In the genomic region with DNA sequence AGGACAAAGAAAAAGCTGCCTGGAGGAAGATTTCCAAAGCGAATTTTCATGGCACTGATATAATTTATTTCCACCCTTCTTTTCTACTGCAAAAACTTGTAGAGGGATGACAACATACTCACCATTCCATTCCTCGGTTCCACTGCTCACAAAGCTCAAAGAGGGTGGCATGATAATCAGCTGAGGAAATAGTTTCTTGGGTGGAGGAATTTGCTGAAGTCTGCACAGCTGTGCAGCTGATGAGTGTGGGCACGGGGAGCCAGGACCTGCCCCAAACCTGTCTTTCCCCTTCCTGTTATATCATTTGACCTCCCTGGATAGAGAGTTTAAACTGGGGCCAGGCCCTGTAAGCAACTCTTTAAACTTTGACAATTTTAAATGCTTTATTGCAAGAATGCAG, we compare ENCODE assay signal across 1 cellular context.
TF ChIP-seq lines count a peak whose summit lies in the region.

No MANE protein-coding gene starts in this region.

TF ChIP-seq in GM23338, 12 proteins besides CTCF, POLR2A, EP300 and RAD21 (continued from another document):
- TF ChIP-seq, protein P1, sequence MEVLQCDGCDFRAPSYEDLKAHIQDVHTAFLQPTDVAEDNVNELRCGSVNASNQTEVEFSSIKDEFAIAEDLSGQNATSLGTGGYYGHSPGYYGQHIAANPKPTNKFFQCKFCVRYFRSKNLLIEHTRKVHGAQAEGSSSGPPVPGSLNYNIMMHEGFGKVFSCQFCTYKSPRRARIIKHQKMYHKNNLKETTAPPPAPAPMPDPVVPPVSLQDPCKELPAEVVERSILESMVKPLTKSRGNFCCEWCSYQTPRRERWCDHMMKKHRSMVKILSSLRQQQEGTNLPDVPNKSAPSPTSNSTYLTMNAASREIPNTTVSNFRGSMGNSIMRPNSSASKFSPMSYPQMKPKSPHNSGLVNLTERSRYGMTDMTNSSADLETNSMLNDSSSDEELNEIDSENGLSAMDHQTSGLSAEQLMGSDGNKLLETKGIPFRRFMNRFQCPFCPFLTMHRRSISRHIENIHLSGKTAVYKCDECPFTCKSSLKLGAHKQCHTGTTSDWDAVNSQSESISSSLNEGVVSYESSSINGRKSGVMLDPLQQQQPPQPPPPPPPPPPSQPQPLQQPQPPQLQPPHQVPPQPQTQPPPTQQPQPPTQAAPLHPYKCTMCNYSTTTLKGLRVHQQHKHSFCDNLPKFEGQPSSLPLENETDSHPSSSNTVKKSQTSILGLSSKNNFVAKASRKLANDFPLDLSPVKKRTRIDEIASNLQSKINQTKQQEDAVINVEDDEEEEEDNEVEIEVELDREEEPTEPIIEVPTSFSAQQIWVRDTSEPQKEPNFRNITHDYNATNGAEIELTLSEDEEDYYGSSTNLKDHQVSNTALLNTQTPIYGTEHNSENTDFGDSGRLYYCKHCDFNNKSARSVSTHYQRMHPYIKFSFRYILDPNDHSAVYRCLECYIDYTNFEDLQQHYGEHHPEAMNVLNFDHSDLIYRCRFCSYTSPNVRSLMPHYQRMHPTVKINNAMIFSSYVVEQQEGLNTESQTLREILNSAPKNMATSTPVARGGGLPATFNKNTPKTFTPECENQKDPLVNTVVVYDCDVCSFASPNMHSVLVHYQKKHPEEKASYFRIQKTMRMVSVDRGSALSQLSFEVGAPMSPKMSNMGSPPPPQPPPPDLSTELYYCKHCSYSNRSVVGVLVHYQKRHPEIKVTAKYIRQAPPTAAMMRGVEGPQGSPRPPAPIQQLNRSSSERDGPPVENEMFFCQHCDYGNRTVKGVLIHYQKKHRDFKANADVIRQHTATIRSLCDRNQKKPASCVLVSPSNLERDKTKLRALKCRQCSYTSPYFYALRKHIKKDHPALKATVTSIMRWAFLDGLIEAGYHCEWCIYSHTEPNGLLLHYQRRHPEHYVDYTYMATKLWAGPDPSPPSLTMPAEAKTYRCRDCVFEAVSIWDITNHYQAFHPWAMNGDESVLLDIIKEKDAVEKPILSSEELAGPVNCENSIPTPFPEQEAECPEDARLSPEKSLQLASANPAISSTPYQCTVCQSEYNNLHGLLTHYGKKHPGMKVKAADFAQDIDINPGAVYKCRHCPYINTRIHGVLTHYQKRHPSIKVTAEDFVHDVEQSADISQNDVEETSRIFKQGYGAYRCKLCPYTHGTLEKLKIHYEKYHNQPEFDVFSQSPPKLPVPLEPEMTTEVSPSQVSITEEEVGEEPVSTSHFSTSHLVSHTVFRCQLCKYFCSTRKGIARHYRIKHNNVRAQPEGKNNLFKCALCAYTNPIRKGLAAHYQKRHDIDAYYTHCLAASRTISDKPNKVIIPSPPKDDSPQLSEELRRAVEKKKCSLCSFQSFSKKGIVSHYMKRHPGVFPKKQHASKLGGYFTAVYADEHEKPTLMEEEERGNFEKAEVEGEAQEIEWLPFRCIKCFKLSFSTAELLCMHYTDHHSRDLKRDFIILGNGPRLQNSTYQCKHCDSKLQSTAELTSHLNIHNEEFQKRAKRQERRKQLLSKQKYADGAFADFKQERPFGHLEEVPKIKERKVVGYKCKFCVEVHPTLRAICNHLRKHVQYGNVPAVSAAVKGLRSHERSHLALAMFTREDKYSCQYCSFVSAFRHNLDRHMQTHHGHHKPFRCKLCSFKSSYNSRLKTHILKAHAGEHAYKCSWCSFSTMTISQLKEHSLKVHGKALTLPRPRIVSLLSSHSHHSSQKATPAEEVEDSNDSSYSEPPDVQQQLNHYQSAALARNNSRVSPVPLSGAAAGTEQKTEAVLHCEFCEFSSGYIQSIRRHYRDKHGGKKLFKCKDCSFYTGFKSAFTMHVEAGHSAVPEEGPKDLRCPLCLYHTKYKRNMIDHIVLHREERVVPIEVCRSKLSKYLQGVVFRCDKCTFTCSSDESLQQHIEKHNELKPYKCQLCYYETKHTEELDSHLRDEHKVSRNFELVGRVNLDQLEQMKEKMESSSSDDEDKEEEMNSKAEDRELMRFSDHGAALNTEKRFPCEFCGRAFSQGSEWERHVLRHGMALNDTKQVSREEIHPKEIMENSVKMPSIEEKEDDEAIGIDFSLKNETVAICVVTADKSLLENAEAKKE (CRISPR knock-in tag; IDR thresholded peaks at IDR 0.05), result no peak
- TF ChIP-seq, protein P2, sequence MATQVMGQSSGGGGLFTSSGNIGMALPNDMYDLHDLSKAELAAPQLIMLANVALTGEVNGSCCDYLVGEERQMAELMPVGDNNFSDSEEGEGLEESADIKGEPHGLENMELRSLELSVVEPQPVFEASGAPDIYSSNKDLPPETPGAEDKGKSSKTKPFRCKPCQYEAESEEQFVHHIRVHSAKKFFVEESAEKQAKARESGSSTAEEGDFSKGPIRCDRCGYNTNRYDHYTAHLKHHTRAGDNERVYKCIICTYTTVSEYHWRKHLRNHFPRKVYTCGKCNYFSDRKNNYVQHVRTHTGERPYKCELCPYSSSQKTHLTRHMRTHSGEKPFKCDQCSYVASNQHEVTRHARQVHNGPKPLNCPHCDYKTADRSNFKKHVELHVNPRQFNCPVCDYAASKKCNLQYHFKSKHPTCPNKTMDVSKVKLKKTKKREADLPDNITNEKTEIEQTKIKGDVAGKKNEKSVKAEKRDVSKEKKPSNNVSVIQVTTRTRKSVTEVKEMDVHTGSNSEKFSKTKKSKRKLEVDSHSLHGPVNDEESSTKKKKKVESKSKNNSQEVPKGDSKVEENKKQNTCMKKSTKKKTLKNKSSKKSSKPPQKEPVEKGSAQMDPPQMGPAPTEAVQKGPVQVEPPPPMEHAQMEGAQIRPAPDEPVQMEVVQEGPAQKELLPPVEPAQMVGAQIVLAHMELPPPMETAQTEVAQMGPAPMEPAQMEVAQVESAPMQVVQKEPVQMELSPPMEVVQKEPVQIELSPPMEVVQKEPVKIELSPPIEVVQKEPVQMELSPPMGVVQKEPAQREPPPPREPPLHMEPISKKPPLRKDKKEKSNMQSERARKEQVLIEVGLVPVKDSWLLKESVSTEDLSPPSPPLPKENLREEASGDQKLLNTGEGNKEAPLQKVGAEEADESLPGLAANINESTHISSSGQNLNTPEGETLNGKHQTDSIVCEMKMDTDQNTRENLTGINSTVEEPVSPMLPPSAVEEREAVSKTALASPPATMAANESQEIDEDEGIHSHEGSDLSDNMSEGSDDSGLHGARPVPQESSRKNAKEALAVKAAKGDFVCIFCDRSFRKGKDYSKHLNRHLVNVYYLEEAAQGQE (IDR thresholded peaks at IDR 0.05; ENCODE audit: unreplicated experiment), result no peak
- TF ChIP-seq STAT1 (IDR thresholded peaks at IDR 0.05; ENCODE audit: unreplicated experiment) (no peak), POLR2AphosphoS5 (IDR thresholded peaks at IDR 0.05; ENCODE audit: low read depth) (no peak)
